Comparison of ENCODE assay signal across 16 cellular contexts in the genomic region with DNA sequence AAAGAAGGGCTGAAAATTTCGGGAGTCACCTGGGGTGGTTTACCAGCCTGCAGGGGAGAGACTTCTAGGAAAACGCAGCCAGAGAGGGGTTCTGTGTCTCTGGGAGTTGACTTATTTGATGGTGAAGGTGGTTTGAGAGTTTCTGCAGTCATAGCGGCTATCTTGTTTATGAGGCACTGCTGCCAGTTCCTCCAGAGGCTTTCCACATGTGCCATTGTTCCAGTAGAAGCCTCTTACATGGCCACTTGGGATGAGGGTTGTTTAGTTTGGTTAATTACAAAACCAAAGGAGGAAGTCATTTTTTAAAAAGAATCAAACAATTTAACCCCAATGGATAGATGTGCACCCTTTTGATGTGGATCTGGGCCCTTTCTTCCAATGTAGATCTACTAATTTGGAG.
DNase-seq lines count a peak whose midpoint lies in the region; ATAC-seq, FAIRE-seq and TF ChIP-seq lines count a peak whose summit lies in the region.
"Had no signal": no experiment of that assay in that cellular context is flagged by ENCODE, and none has a peak within 500 bp of the region (broad histone marks: within the 10 kb centered on the region; RNA-seq: fewer than 3 reads in every experiment).

No MANE protein-coding gene starts in this region.

- no peaks in the 10 kb centered on the region for H3K27me3 Mint-ChIP-seq in T-cell

- H3K4me2 ChIP-seq in BLaER1 treated with 17β-estradiol and CSF1 and Interleukin-3, amounts not matched to agents 10 nM and 100 nM = peak overlapping the region; percentile 71 to 92 (median 87)

- no peak for FAIRE-seq in pancreas (lab: Jason Lieb, UNC)
- FAIRE-seq: bronchial epithelial cell, K562 had no signal

- intact Hi-C loops in pancreas (cut with DNase I) = no loop called here

- POLR2A ChIA-PET in T-cell (lab: Charles Lee) = no interaction called here

- H4K20me1 ChIP-seq in BLaER1 treated with 17β-estradiol and CSF1 and Interleukin-3, amounts not matched to agents 10 nM and 100 nM = peaks cover 0 to 43% (median 0%) of the 10 kb centered on the region in 11 experiments; a peak in 2 of 22 replicates

- H3K9me3 Mint-ChIP-seq in T-cell = no peaks in the 10 kb centered on the region
- H3K9me3 Mint-ChIP-seq: activated naive CD4-positive, alpha-beta T cell treated with anti-CD3 and anti-CD28 coated beads for 36 hours had no signal

- no peak for DNase-seq in epithelial cell of prostate (ENCODE audit: low read depth, low spot score)
- no peak for DNase-seq in pancreas
- no peak for DNase-seq in RPMI8226
- DNase-seq in OCI-M2 (lab: John Stamatoyannopoulos, UW; ENCODE audit: unreplicated experiment) = no peak
- no peak for DNase-seq in foreskin melanocyte
- no peak for DNase-seq in T-cell
- DNase-seq: activated naive CD4-positive, alpha-beta T cell treated with anti-CD3 and anti-CD28 coated beads for 36 hours; DND-41; hippocampal formation; NCI-H187; occipital lobe; SIG-M5 had no signal

- CTCF ChIA-PET in T-cell (lab: Charles Lee) = no interaction called here

- peaks cover 31% of the 10 kb centered on the region for H3K36me3 Mint-ChIP-seq in T-cell

- H3K4me1 Mint-ChIP-seq in T-cell = peaks cover 0 to 19% (median 11%) of the 10 kb centered on the region in 3 donors

- no peak overlapping the region for H3K9ac ChIP-seq in BLaER1 treated with 17β-estradiol and CSF1 and Interleukin-3, amounts not matched to agents 10 nM and 100 nM
- peak overlapping the region; percentile 23; the same call in 1 of the 2 replicates for H3K9ac ChIP-seq in HUES64 (ENCODE audit: low read depth, low read length)

- ATAC-seq in pancreas = no peak
- ATAC-seq in T-cell (replicated peaks in 1 of 4) = no peak
- ATAC-seq: K562 had no signal

- H3K36me3 ChIP-seq in BLaER1 treated with 17β-estradiol and CSF1 and Interleukin-3, amounts not matched to agents 10 nM and 100 nM = peaks cover 0 to 46% (median 23%) of the 10 kb centered on the region in 11 experiments; a peak in 15 of 22 replicates
- no peaks in the 10 kb centered on the region; the same call in 1 of the 2 replicates for H3K36me3 ChIP-seq in HUES64 (ENCODE audit: insufficient read depth, low read length)
- H3K36me3 ChIP-seq in pancreas = no peaks in the 10 kb centered on the region

- H3K4me3 ChIP-seq in BLaER1 treated with 17β-estradiol and CSF1 and Interleukin-3, amounts not matched to agents 10 nM and 100 nM = no peak overlapping the region
- H3K4me3 ChIP-seq in HUES64 (ENCODE audit: low read length) (no peak overlapping the region), pancreas (no peak overlapping the region)
- H3K4me3 ChIP-seq: K562 had no signal

- WGBS in HUES64 = 77% methylated on average over 3 of the region's 3 CpGs
- WGBS in pancreas, 2 donors = 64 to 65% methylated on average over 3 of the region's 3 CpGs

- peak overlapping the region in 9 of 11 experiments; percentile 17 to 93 (median 48); a peak in 16 of 22 replicates for H3K27ac ChIP-seq in BLaER1 treated with 17β-estradiol and CSF1 and Interleukin-3, amounts not matched to agents 10 nM and 100 nM
- H3K27ac ChIP-seq in HUES64 (ENCODE audit: low read depth, low read length) (peak overlapping the region; percentile 50; the same call in 1 of the 2 replicates), epithelial cell of prostate (peak overlapping the region; percentile 78), pancreas (peak overlapping the region; percentile 23 to 84 (median 76))

- no peaks in the 10 kb centered on the region for H3K27me3 ChIP-seq in BLaER1 treated with 17β-estradiol and CSF1 and Interleukin-3, amounts not matched to agents 10 nM and 100 nM
- H3K27me3 ChIP-seq in HUES64 (ENCODE audit: insufficient read depth, low read length) (no peaks in the 10 kb centered on the region), pancreas (no peaks in the 10 kb centered on the region)

- no peaks in the 10 kb centered on the region for H3K9me3 ChIP-seq in BLaER1 treated with 17β-estradiol and CSF1 and Interleukin-3, amounts not matched to agents 10 nM and 100 nM (replicated peaks in 1 of 11)
- no peaks in the 10 kb centered on the region for H3K9me3 ChIP-seq in HUES64 (ENCODE audit: insufficient read depth, low read depth, low read length)
- no peaks in the 10 kb centered on the region for H3K9me3 ChIP-seq in pancreas

- H3K4me1 ChIP-seq in BLaER1 treated with 17β-estradiol and CSF1 and Interleukin-3, amounts not matched to agents 10 nM and 100 nM = peaks cover 57 to 76% (median 70%) of the 10 kb centered on the region in 10 experiments
- peaks cover 69% of the 10 kb centered on the region for H3K4me1 ChIP-seq in HUES64 (ENCODE audit: insufficient read depth, low read length)
- H3K4me1 ChIP-seq in pancreas = peaks cover 11 to 36% (median 29%) of the 10 kb centered on the region in 3 donors

- no peak for TF ChIP-seq CTCF in pancreas (IDR thresholded peaks at IDR 0.05)

- no peak overlapping the region for H3K27ac Mint-ChIP-seq in T-cell
- H3K27ac Mint-ChIP-seq: activated naive CD4-positive, alpha-beta T cell treated with anti-CD3 and anti-CD28 coated beads for 36 hours had no signal

- no peak overlapping the region for H3K4me3 Mint-ChIP-seq in T-cell
- H3K4me3 Mint-ChIP-seq: activated naive CD4-positive, alpha-beta T cell treated with anti-CD3 and anti-CD28 coated beads for 36 hours had no signal
